Comparison of ENCODE assay signal across 22 cellular contexts in the genomic region with DNA sequence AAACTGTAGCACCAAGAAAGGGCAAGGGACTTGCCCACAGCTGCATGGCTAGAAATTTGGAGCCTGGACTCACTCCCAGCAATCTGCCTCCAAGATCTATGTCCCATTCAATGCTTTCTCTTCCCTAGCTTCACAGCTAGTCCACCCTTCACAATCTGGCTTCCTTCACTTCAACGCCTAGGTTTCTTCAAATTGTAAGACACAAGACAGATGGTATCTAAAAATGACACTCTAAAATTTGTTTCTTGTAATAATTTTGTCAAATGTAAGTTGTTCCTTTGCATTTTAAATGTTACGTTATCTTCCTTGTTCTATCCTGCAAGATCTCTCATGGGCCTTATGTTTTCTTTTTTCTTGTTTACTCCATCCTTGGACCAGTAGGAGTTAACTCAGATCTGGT. TPM values are rescaled to one million over a fixed set of nuclear protein-coding genes. Genes with fewer than 3 reads are reported as not detected.
"Had no signal": no experiment of that assay in that cellular context is flagged by ENCODE, and none has a peak within 500 bp of the region (broad histone marks: within the 10 kb centered on the region; RNA-seq: fewer than 3 reads in every experiment).

No MANE protein-coding gene starts in this region.

- H3K36me3 Mint-ChIP-seq: IgD-negative memory B cell had no signal

- H3K27me3 Mint-ChIP-seq: IgD-negative memory B cell had no signal

- H3K4me3 Mint-ChIP-seq: IgD-negative memory B cell had no signal

- ATAC-seq: HepG2, K562 had no signal

- H3K9me3 Mint-ChIP-seq: IgD-negative memory B cell had no signal

- H3K27me3 ChIP-seq: SJSA1 had no signal

- H3K9ac ChIP-seq: KMS-11 had no signal

- H3K27ac ChIP-seq: KMS-11, SJSA1, SK-N-MC had no signal

- H3K4me1 Mint-ChIP-seq: IgD-negative memory B cell had no signal

- H3K36me3 ChIP-seq: SJSA1 had no signal

- H3K4me2 ChIP-seq: KMS-11 had no signal

- H3K27ac Mint-ChIP-seq: IgD-negative memory B cell had no signal

- H3K4me3 ChIP-seq: K562, SJSA1, SK-N-MC had no signal

- DNase-seq: Kasumi-1, MM.1S, NCI-H1092 treated with DMSO at 0.1 percent for 48 hours, NCI-H1436, NCI-H187, NCI-H2029, NCI-H2081 treated with DMSO at 0.1 percent for 48 hours, NCI-H2171, NCI-H446, NCI-H510A, NCI-H524 treated with DMSO at 0.1 percent for 48 hours, NCI-H69, NCI-H774, Right ventricle myocardium superior, RPMI8226, SIG-M5 had no signal

- H3K9me3 ChIP-seq: SJSA1 had no signal

RNA-seq across cellular contexts. Expression of gene CTTNBP2, which starts 48.6 kb away (rescaled TPM):
- total RNA-seq: HepG2, SJSA1 had no signal
- polyA plus RNA-seq: HepG2, IgD-negative memory B cell, K562 had no signal
